ENCODE assay signal across 36 cellular contexts in genomic region chr18:58305792-58306191, GRCh38.
"Had no signal": no experiment of that assay in that cellular context is flagged by ENCODE, and none has a peak within 500 bp of the region (broad histone marks: within the 10 kb centered on the region; RNA-seq: fewer than 3 reads in every experiment).

No MANE protein-coding gene starts in this region.

- H3K27ac ChIP-seq: adrenal gland, body of pancreas, brain microvascular endothelial cell, breast epithelium, VCaP had no signal

- H3K4me3 Mint-ChIP-seq: activated B cell treated with CpG ODN at 0.5 μM for 24 hours; activated CD4-positive, alpha-beta memory T cell treated with anti-CD3 and anti-CD28 coated beads for 36 hours; activated CD4-positive, alpha-beta T cell treated with anti-CD3 and anti-CD28 coated beads, Interleukin-2, amount 10 ng/mL, durations not matched to agents 24 days and 14 days; activated CD8-positive, alpha-beta T cell treated with anti-CD3 and anti-CD28 coated beads for 36 hours; activated naive CD4-positive, alpha-beta T cell treated with anti-CD3 and anti-CD28 coated beads, Interleukin-2, amount 10 ng/mL, durations not matched to agents 7 days and 5 days; activated naive CD4-positive, alpha-beta T cell treated with anti-CD3 and anti-CD28 coated beads, Interleukin-2, amount 50 U/mL, for 24 hours; activated naive CD8-positive, alpha-beta T cell; activated T-cell treated with anti-CD3 and anti-CD28 coated beads, Interleukin-2, amount 50 U/mL, for 4 hours; activated T-cell treated with anti-CD3 and anti-CD28 coated beads, Interleukin-2, amount 50 U/mL, for 72 hours; activated T-helper 1 cell treated with anti-CD3 and anti-CD28 coated beads, Interleukin-12 subunit alpha, Interleukin-12 subunit beta, Interleukin-2, Interleukin-4 antibody, amounts not matched to agents 30 ng/mL and 10 ng/mL and 1 ng/mL, durations not matched to agents 14 hours and 24 hours and 36 hours; activated T-helper 17 cell treated with anti-CD3 and anti-CD28 coated beads, Interleukin-2, amount 50 U/mL, for 72 hours; T-helper 1 cell treated with Interleukin-12 subunit alpha and Interleukin-12 subunit beta and Interleukin-4 antibody, amounts not matched to agents 30 μg/mL and 1 μg/mL, for 36 hours; T-helper 2 cell treated with Interferon-gamma antibody and Interleukin-4, amounts not matched to agents 5 μg/mL and 100 μg/mL, for 36 hours had no signal

- FAIRE-seq: astrocyte, TTC549 had no signal

- H3K27me3 Mint-ChIP-seq: activated B cell treated with CpG ODN at 0.5 μM for 24 hours; activated naive CD4-positive, alpha-beta T cell treated with anti-CD3 and anti-CD28 coated beads, Interleukin-2, amount 50 U/mL, for 24 hours; activated naive CD8-positive, alpha-beta T cell; activated T-helper 17 cell treated with anti-CD3 and anti-CD28 coated beads, Interleukin-2, amount 50 U/mL, for 72 hours had no signal

- H3K4me3 ChIP-seq: adrenal gland, body of pancreas, breast epithelium had no signal

- H3K36me3 ChIP-seq: adrenal gland, brain microvascular endothelial cell, breast epithelium had no signal

- H3K9me3 Mint-ChIP-seq: activated CD4-positive, alpha-beta T cell treated with anti-CD3 and anti-CD28 coated beads, Interleukin-2, amount 10 ng/mL, durations not matched to agents 24 days and 14 days; activated naive CD4-positive, alpha-beta T cell treated with anti-CD3 and anti-CD28 coated beads, Interleukin-2, amount 50 U/mL, for 24 hours; T-helper 2 cell treated with Interferon-gamma antibody and Interleukin-4, amounts not matched to agents 5 μg/mL and 100 μg/mL, for 36 hours had no signal

- H3K36me3 Mint-ChIP-seq: activated naive CD4-positive, alpha-beta T cell treated with anti-CD3 and anti-CD28 coated beads, Interleukin-2, amount 10 ng/mL, durations not matched to agents 7 days and 5 days; activated naive CD4-positive, alpha-beta T cell treated with anti-CD3 and anti-CD28 coated beads, Interleukin-2, amount 50 U/mL, for 24 hours had no signal

- ATAC-seq: activated CD8-positive, alpha-beta T cell treated with anti-CD3 and anti-CD28 coated beads for 36 hours; activated T-cell treated with anti-CD3 and anti-CD28 coated beads, Interleukin-2, amount 50 U/mL, for 4 hours; activated T-cell treated with anti-CD3 and anti-CD28 coated beads, Interleukin-2, amount 50 U/mL, for 72 hours; activated T-helper 17 cell treated with anti-CD3 and anti-CD28 coated beads, Interleukin-2, amount 50 U/mL, for 72 hours; body of pancreas had no signal

- H3K9me3 ChIP-seq: adrenal gland had no signal

- DNase-seq: activated B cell treated with CpG ODN at 0.5 μM for 24 hours; activated CD4-positive, alpha-beta memory T cell treated with anti-CD3 and anti-CD28 coated beads for 36 hours; activated CD4-positive, alpha-beta T cell treated with anti-CD3 and anti-CD28 coated beads for 4 hours; activated CD4-positive, alpha-beta T cell treated with anti-CD3 and anti-CD28 coated beads, Interleukin-2, amount 10 ng/mL, durations not matched to agents 24 days and 14 days; activated CD4-positive, alpha-beta T cell treated with anti-CD3 and anti-CD28 coated beads, Interleukin-2, amount 50 U/mL, for 1 hour; activated CD4-positive, alpha-beta T cell treated with anti-CD3 and anti-CD28 coated beads, Interleukin-2, amount 50 U/mL, for 4 hours; activated CD4-positive, CD25-positive, alpha-beta regulatory T cell treated with anti-CD3 and anti-CD28 coated beads, Interleukin-2, amount 50 U/mL, for 72 hours; activated CD8-positive, alpha-beta memory T cell treated with anti-CD3 and anti-CD28 coated beads, Interleukin-2, amount 50 U/mL, for 4 hours; activated CD8-positive, alpha-beta T cell treated with anti-CD3 and anti-CD28 coated beads for 36 hours; activated effector memory CD4-positive, alpha-beta T cell treated with anti-CD3 and anti-CD28 coated beads, Interleukin-2, amount 50 U/mL, for 16 hours; activated gamma-delta T cell treated with Interleukin-2 at 50 U/mL for 16 hours; activated naive CD4-positive, alpha-beta T cell; activated naive CD4-positive, alpha-beta T cell treated with anti-CD3 and anti-CD28 coated beads, Interleukin-2, amount 10 ng/mL, durations not matched to agents 7 days and 5 days; activated T-cell treated with anti-CD3 and anti-CD28 coated beads for 4 hours; activated T-cell treated with anti-CD3 and anti-CD28 coated beads, Interleukin-2, amount 50 U/mL, for 1 hour; activated T-cell treated with anti-CD3 and anti-CD28 coated beads, Interleukin-2, amount 50 U/mL, for 4 hours; activated T-cell treated with anti-CD3 and anti-CD28 coated beads, Interleukin-2, amount 50 U/mL, for 72 hours; adrenal gland; amniotic stem cell; aorta; body of pancreas; brain microvascular endothelial cell; central memory CD4-positive, alpha-beta T cell; T-helper 1 cell; T-helper 2 cell; T-helper 9 cell had no signal

- H3K27ac Mint-ChIP-seq: activated B cell treated with CpG ODN at 0.5 μM for 24 hours; activated CD4-positive, alpha-beta memory T cell treated with anti-CD3 and anti-CD28 coated beads for 36 hours; activated CD4-positive, alpha-beta T cell treated with anti-CD3 and anti-CD28 coated beads, Interleukin-2, amount 10 ng/mL, durations not matched to agents 24 days and 14 days; activated CD8-positive, alpha-beta T cell treated with anti-CD3 and anti-CD28 coated beads for 36 hours; activated naive CD4-positive, alpha-beta T cell treated with anti-CD3 and anti-CD28 coated beads, Interleukin-2, amount 10 ng/mL, durations not matched to agents 7 days and 5 days; activated naive CD4-positive, alpha-beta T cell treated with anti-CD3 and anti-CD28 coated beads, Interleukin-2, amount 50 U/mL, for 24 hours; activated naive CD8-positive, alpha-beta T cell; activated T-cell treated with anti-CD3 and anti-CD28 coated beads, Interleukin-2, amount 50 U/mL, for 72 hours; activated T-helper 1 cell treated with anti-CD3 and anti-CD28 coated beads, Interleukin-12 subunit alpha, Interleukin-12 subunit beta, Interleukin-2, Interleukin-4 antibody, amounts not matched to agents 30 ng/mL and 10 ng/mL and 1 ng/mL, durations not matched to agents 14 hours and 24 hours and 36 hours; activated T-helper 17 cell treated with anti-CD3 and anti-CD28 coated beads, Interleukin-2, amount 50 U/mL, for 72 hours; T-helper 1 cell treated with Interleukin-12 subunit alpha and Interleukin-12 subunit beta and Interleukin-4 antibody, amounts not matched to agents 30 μg/mL and 1 μg/mL, for 36 hours; T-helper 2 cell treated with Interferon-gamma antibody and Interleukin-4, amounts not matched to agents 5 μg/mL and 100 μg/mL, for 36 hours had no signal

- H3K27me3 ChIP-seq: adrenal gland, body of pancreas, brain microvascular endothelial cell, breast epithelium had no signal

- H3K4me1 ChIP-seq: adrenal gland had no signal
